ENCODE assay signal across 20 cellular contexts in the genomic region with DNA sequence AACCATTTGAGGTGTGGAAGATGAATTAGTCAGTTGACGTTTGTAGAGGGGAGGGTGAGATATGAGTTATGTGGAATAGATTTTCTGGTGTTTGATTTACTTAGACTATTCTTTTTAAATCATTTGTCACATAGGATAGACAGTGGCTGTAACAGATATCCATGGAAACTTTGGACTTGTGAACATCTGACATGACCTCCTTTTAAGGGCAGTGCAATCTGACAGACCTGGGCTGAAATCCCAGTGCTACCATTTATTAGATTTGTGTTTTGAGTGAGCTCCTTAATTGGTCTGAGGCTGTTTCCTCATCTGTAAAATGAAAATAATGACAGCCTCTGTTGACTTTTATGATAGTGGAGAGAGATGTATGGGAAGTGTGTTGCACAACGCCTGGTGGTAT.
DNase-seq lines count a peak whose midpoint lies in the region; ATAC-seq, FAIRE-seq and TF ChIP-seq lines count a peak whose summit lies in the region.
"Had no signal": no experiment of that assay in that cellular context is flagged by ENCODE, and none has a peak within 500 bp of the region (broad histone marks: within the 10 kb centered on the region; RNA-seq: fewer than 3 reads in every experiment).

No MANE protein-coding gene starts in this region.

- no peak for TF ChIP-seq EP300 in K562 (IDR thresholded peaks at IDR 0.05; ENCODE audit: low read length)

- H3K4me3 ChIP-seq in K562, result no peak overlapping the region
- H3K4me3 ChIP-seq in right lobe of liver, result no peak overlapping the region
- H3K4me3 ChIP-seq: BLaER1 treated with 17β-estradiol and CSF1 and Interleukin-3, amounts not matched to agents 10 nM and 100 nM had no signal

- H3K4me1 ChIP-seq in K562 (replicated peaks in 1 of 2; ENCODE audit: control insufficient read depth in 2 of 2, insufficient read depth in 2 of 2, low read length in 2 of 2), result peaks cover 0 to 6% of the 10 kb centered on the region in 2 experiments; a peak in 3 of 5 replicates
- peaks cover 0 to 38% (median 0%) of the 10 kb centered on the region in 4 donors for H3K4me1 ChIP-seq in right lobe of liver

- H4K20me1 ChIP-seq in K562 (replicated peaks; ENCODE audit: control insufficient read depth, insufficient read depth, low read length), result no peaks in the 10 kb centered on the region
- H4K20me1 ChIP-seq: BLaER1 treated with 17β-estradiol and CSF1 and Interleukin-3, amounts not matched to agents 10 nM and 100 nM had no signal

- H3K4me2 ChIP-seq in K562 (ENCODE audit: insufficient read depth, low read length), result no peak overlapping the region
- H3K4me2 ChIP-seq: BLaER1 treated with 17β-estradiol and CSF1 and Interleukin-3, amounts not matched to agents 10 nM and 100 nM had no signal

- H2AFZ ChIP-seq in K562 (ENCODE audit: low read depth, low read length), result no peak overlapping the region

- H3K9me3 ChIP-seq in K562 (replicated peaks; ENCODE audit: control insufficient read depth, insufficient read depth, low read depth, low read length) (no peaks in the 10 kb centered on the region), right lobe of liver (no peaks in the 10 kb centered on the region)

- WGBS in K562 (ENCODE audit: insufficient coverage, low coverage, missing lambda C conversion rate), result 59% methylated on average over 2 of the region's 2 CpGs
- WGBS in right lobe of liver (ENCODE audit: insufficient coverage, low coverage, low lambda C conversion rate, missing lambda C conversion rate), result 63% methylated on average over 2 of the region's 2 CpGs

- in situ Hi-C loops in K562 (cut with MboI), result no loop called here

- no peak for TF ChIP-seq CTCF in D721Med (IDR thresholded peaks at IDR 0.05; ENCODE audit: insufficient read depth, missing control alignments)
- TF ChIP-seq CTCF in K562 (IDR thresholded peaks at IDR 0.05 in 2 of 3, conservative IDR thresholded peaks at IDR 0.05 in 1 of 3; ENCODE audit: insufficient read depth in 2 of 3, low read depth in 1 of 3, low read length in 3 of 3), result no peak
- TF ChIP-seq CTCF in right lobe of liver (IDR thresholded peaks at IDR 0.05), result no peak

- H3K36me3 ChIP-seq in K562 (ENCODE audit: control insufficient read depth, insufficient read depth, low read length), result no peaks in the 10 kb centered on the region
- no peaks in the 10 kb centered on the region for H3K36me3 ChIP-seq in right lobe of liver
- H3K36me3 ChIP-seq: BLaER1 treated with 17β-estradiol and CSF1 and Interleukin-3, amounts not matched to agents 10 nM and 100 nM had no signal

- no peaks in the 10 kb centered on the region for H3K9me1 ChIP-seq in K562 (ENCODE audit: control insufficient read depth, insufficient read depth, low read length)

- ATAC-seq in K562 (no peak), right lobe of liver (peak; percentile 75 to 84 (median 80)), GM19328 (IDR thresholded peaks at IDR 0.05; ENCODE audit: unreplicated experiment) (no peak)
- no peak for ATAC-seq in stimulated activated naive CD8-positive, alpha-beta T cell treated with anti-CD3 and anti-CD28 coated beads, Interleukin-15, Interleukin-2, amounts not matched to agents 100 U/mL and 50 U/mL, for 24 hours

- CTCF ChIA-PET in HEK293T (lab: Yijun Ruan, JAX), result no interaction called here
- CTCF ChIA-PET in K562 (lab: Yijun Ruan, JAX; ENCODE audit: low intra/inter-chr PET ratio), result no interaction called here

- H3K27ac ChIP-seq in K562 (ENCODE audit: extremely low read depth, low read depth, low read length) (no peak overlapping the region), right lobe of liver (peak overlapping the region in 2 of 3 donors; percentile 64 to 66)
- H3K27ac ChIP-seq: BLaER1 treated with 17β-estradiol and CSF1 and Interleukin-3, amounts not matched to agents 10 nM and 100 nM had no signal

- FAIRE-seq in D721Med (lab: Jason Lieb, UNC) (peak; percentile 32), K562 (lab: Jason Lieb, UNC) (no peak)

- no peaks in the 10 kb centered on the region for H3K27me3 ChIP-seq in K562 (ENCODE audit: control insufficient read depth in 2 of 2, insufficient read depth in 2 of 2, low read length in 2 of 2)
- H3K27me3 ChIP-seq in right lobe of liver, result no peaks in the 10 kb centered on the region

- POLR2A ChIA-PET in HEK293T (lab: Yijun Ruan, JAX) (no interaction called here), K562 (lab: Yijun Ruan, JAX) (interaction anchor here (1.4 kb wide), 1 partner anchor 8 kb away, joined by 3 read pairs; no protein-coding TSS in a partner anchor)

- peaks cover 8% of the 10 kb centered on the region; the same call in 1 of the 3 replicates for H3K79me2 ChIP-seq in K562 (ENCODE audit: control insufficient read depth, insufficient read depth, low read length)

- TF ChIP-seq RAD21 in K562 (CRISPR knock-in tag; conservative IDR thresholded peaks at IDR 0.05 in 1 of 2, IDR thresholded peaks at IDR 0.05 in 1 of 2), result no peak

- intact Hi-C loops in K562 (cut with micrococcal nuclease), result no loop called here
- intact Hi-C loops in right lobe of liver (cut with DNase I), result no loop called here

- no peak overlapping the region for H3K9ac ChIP-seq in K562 (ENCODE audit: insufficient read depth in 1 of 2, low read depth in 2 of 2, low read length in 2 of 2)
- H3K9ac ChIP-seq: BLaER1 treated with 17β-estradiol and CSF1 and Interleukin-3, amounts not matched to agents 10 nM and 100 nM had no signal

- DNase-seq in D721Med (ENCODE audit: insufficient read length, low spot score) (no peak), HEK293T (ENCODE audit: extremely low spot score) (no peak), K562 (ENCODE audit: extremely low read depth in 1 of 4, low spot score in 3 of 4) (no peak), right lobe of liver (peak in 1 of 3 donors; percentile 53), cerebellum (ENCODE audit: low spot score) (no peak), SHP77 treated with DMSO at 0.1 percent for 48 hours (lab: John Stamatoyannopoulos, UW) (no peak)
- DNase-seq in stimulated activated naive CD8-positive, alpha-beta T cell treated with anti-CD3 and anti-CD28 coated beads, Interleukin-15, Interleukin-2, amounts not matched to agents 100 U/mL and 50 U/mL, for 24 hours, result no peak
- DNase-seq: ACHN; CD4-positive, alpha-beta memory T cell; DMS53; GDM1; NCI-H1092; NCI-H146; NCI-H2029; NCI-H345; NCI-H526 treated with DMSO at 0.1 percent for 48 hours; NK-92 treated with Interleukin-12 subunit alpha and Interleukin-12 subunit beta, amount 100 ng/mL, for 24 hours; T-helper 1 cell had no signal

- TF ChIP-seq POLR2A in K562 (conservative IDR thresholded peaks at IDR 0.05) (no peak), right lobe of liver (IDR thresholded peaks at IDR 0.05) (no peak)

- no TSS peak for BruUV-seq in K562 (replicated peaks; lab: Mats Ljungman, UMichigan)

TF ChIP-seq in HEK293T, 16 proteins besides CTCF, POLR2A, EP300 and RAD21:
- peak; percentile 29; the same call in 1 of the 2 replicates for TF ChIP-seq PKNOX1 (IDR thresholded peaks at IDR 0.05)
- no peak for TF ChIP-seq ARNT (IDR thresholded peaks at IDR 0.05)

TF ChIP-seq in K562, 482 proteins besides CTCF, POLR2A, EP300 and RAD21:
- TF ChIP-seq, protein P1, sequence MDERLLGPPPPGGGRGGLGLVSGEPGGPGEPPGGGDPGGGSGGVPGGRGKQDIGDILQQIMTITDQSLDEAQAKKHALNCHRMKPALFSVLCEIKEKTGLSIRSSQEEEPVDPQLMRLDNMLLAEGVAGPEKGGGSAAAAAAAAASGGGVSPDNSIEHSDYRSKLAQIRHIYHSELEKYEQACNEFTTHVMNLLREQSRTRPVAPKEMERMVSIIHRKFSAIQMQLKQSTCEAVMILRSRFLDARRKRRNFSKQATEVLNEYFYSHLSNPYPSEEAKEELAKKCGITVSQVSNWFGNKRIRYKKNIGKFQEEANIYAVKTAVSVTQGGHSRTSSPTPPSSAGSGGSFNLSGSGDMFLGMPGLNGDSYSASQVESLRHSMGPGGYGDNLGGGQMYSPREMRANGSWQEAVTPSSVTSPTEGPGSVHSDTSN (CRISPR knock-in tag; IDR thresholded peaks at IDR 0.05; ENCODE audit: low read depth), result no peak
- TF ChIP-seq, protein P1 (tag; conservative IDR thresholded peaks at IDR 0.05; ENCODE audit: low read depth), result 0 out of 2 replicates have a peak, but pooled peaks have one; percentile 13
- no peak for TF ChIP-seq ZNF3 (CRISPR knock-in tag; IDR thresholded peaks at IDR 0.05)
TF ChIP-seq in K562: peak in this region for 1.

Comparison
In these comparisons a context has a peak if more than half of its experiments do, and no peak if none do; other contexts are left out.
1. ATAC-seq: peak in right lobe of liver (4 of 4); none in K562 (single experiment), GM19328 (single experiment) and stimulated activated naive CD8-positive, alpha-beta T cell treated with anti-CD3 and anti-CD28 coated beads, Interleukin-15, Interleukin-2, amounts not matched to agents 100 U/mL and 50 U/mL, for 24 hours (single experiment).